ENCODE assay signal across 29 cellular contexts in genomic region chr1:158334601-158335292, GRCh38. TPM values are rescaled to one million over a fixed set of nuclear protein-coding genes. Genes with fewer than 3 reads are reported as not detected.
"Had no signal": no experiment of that assay in that cellular context is flagged by ENCODE, and none has a peak within 500 bp of the region (broad histone marks: within the 10 kb centered on the region; RNA-seq: fewer than 3 reads in every experiment).

No MANE protein-coding gene starts in this region.

- H3K79me2 ChIP-seq: parathyroid adenoma had no signal

- H3K27me3 ChIP-seq: suprapubic skin, transverse colon, vagina had no signal

- H3K27ac Mint-ChIP-seq: activated CD4-positive, alpha-beta memory T cell treated with anti-CD3 and anti-CD28 coated beads for 36 hours; activated naive CD8-positive, alpha-beta T cell treated with anti-CD3 and anti-CD28 coated beads, Interleukin-2, amount 10 ng/mL, durations not matched to agents 7 days and 5 days; stimulated activated memory B cell treated with anti-CD40 and anti-IgM and Interleukin-4, amounts not matched to agents 10 μg/mL and 1 μg/mL and 100 μg/mL, for 72 hours; WTC11 had no signal

- H3K27me3 Mint-ChIP-seq: stimulated activated memory B cell treated with anti-CD40 and anti-IgM and Interleukin-4, amounts not matched to agents 10 μg/mL and 1 μg/mL and 100 μg/mL, for 72 hours had no signal

- H3K36me3 ChIP-seq: heart left ventricle, stomach, suprapubic skin, transverse colon, vagina had no signal

- H3K4me2 ChIP-seq: smooth muscle cell had no signal

- H3K4me3 Mint-ChIP-seq: activated CD4-positive, alpha-beta memory T cell treated with anti-CD3 and anti-CD28 coated beads for 36 hours; activated naive CD8-positive, alpha-beta T cell treated with anti-CD3 and anti-CD28 coated beads, Interleukin-2, amount 10 ng/mL, durations not matched to agents 7 days and 5 days; stimulated activated memory B cell treated with anti-CD40 and anti-IgM and Interleukin-4, amounts not matched to agents 10 μg/mL and 1 μg/mL and 100 μg/mL, for 72 hours; WTC11 had no signal

- H3K4me1 Mint-ChIP-seq: WTC11 had no signal

- H3K36me3 Mint-ChIP-seq: activated CD4-positive, alpha-beta memory T cell treated with anti-CD3 and anti-CD28 coated beads for 36 hours; activated naive CD8-positive, alpha-beta T cell treated with anti-CD3 and anti-CD28 coated beads, Interleukin-2, amount 10 ng/mL, durations not matched to agents 7 days and 5 days; WTC11 had no signal

- H3K4me1 ChIP-seq: heart left ventricle, parathyroid adenoma, stomach, suprapubic skin, transverse colon, vagina had no signal

- H3K9me3 ChIP-seq: mucosa of descending colon, stomach, transverse colon, vagina had no signal

- H3K27ac ChIP-seq: heart left ventricle, parathyroid adenoma, stomach, suprapubic skin, transverse colon, vagina had no signal

- DNase-seq: activated CD4-positive, alpha-beta memory T cell treated with anti-CD3 and anti-CD28 coated beads for 36 hours; activated CD4-positive, alpha-beta T cell treated with anti-CD3 and anti-CD28 coated beads for 48 hours; activated naive CD4-positive, alpha-beta T cell treated with Interleukin-2 at 50 U/mL for 16 hours; activated naive CD8-positive, alpha-beta T cell treated with anti-CD3 and anti-CD28 coated beads, Interleukin-2, amount 10 ng/mL, durations not matched to agents 7 days and 5 days; activated T-cell treated with anti-CD3 and anti-CD28 coated beads, Interleukin-2, amount 50 U/mL, for 48 hours; amygdala; cerebellar nuclear complex; cortex of kidney; effector CD4-positive, alpha-beta T cell; heart left ventricle; islet precursor cell; left colon; mesendoderm; mucosa of descending colon; nucleus accumbens; stimulated activated CD4-positive, alpha-beta T cell treated with anti-CD3 and anti-CD28 coated beads, Interleukin-15, amount 100 ng/mL, for 24 hours; stomach; T1000; transverse colon had no signal

- H3K4me3 ChIP-seq: heart left ventricle, mucosa of descending colon, smooth muscle cell, stomach, suprapubic skin, transverse colon, vagina had no signal

- ATAC-seq: heart left ventricle; left colon; mucosa of descending colon; sciatic nerve; stimulated activated memory B cell treated with anti-CD40 and anti-IgM and Interleukin-4, amounts not matched to agents 10 μg/mL and 1 μg/mL and 100 μg/mL, for 72 hours; WTC11 had no signal

- H2AFZ ChIP-seq: parathyroid adenoma had no signal

- H3K9ac ChIP-seq: parathyroid adenoma had no signal

RNA-seq across cellular contexts. Expression of gene CD1B, which starts 3.4 kb away (rescaled TPM):
- total RNA-seq: activated CD4-positive, alpha-beta memory T cell treated with anti-CD3 and anti-CD28 coated beads for 36 hours; activated naive CD8-positive, alpha-beta T cell treated with anti-CD3 and anti-CD28 coated beads, Interleukin-2, amount 10 ng/mL, durations not matched to agents 7 days and 5 days; epithelial cell of proximal tubule; fibroblast of villous mesenchyme; left colon; mucosa of descending colon; sciatic nerve; smooth muscle cell; suprapubic skin; transverse colon; vagina; WTC11 had no signal
- polyA plus RNA-seq: heart left ventricle, neural cell, smooth muscle cell, stomach had no signal

RNA-seq across cellular contexts. Expression of gene CD1E, which starts 18.9 kb away (rescaled TPM):
- total RNA-seq: activated CD4-positive, alpha-beta memory T cell treated with anti-CD3 and anti-CD28 coated beads for 36 hours; activated naive CD8-positive, alpha-beta T cell treated with anti-CD3 and anti-CD28 coated beads, Interleukin-2, amount 10 ng/mL, durations not matched to agents 7 days and 5 days; epithelial cell of proximal tubule; fibroblast of villous mesenchyme; mucosa of descending colon; sciatic nerve; smooth muscle cell; transverse colon; WTC11 had no signal
- polyA plus RNA-seq: neural cell, smooth muscle cell had no signal

RNA-seq across cellular contexts. Expression of gene CD1C, which starts 45.0 kb away (rescaled TPM):
- total RNA-seq: activated CD4-positive, alpha-beta memory T cell treated with anti-CD3 and anti-CD28 coated beads for 36 hours; activated naive CD8-positive, alpha-beta T cell treated with anti-CD3 and anti-CD28 coated beads, Interleukin-2, amount 10 ng/mL, durations not matched to agents 7 days and 5 days; epithelial cell of proximal tubule; fibroblast of villous mesenchyme; smooth muscle cell; WTC11 had no signal
- polyA plus RNA-seq: neural cell, smooth muscle cell had no signal
